9 cellular contexts compared by ENCODE assay signal in the genomic region with DNA sequence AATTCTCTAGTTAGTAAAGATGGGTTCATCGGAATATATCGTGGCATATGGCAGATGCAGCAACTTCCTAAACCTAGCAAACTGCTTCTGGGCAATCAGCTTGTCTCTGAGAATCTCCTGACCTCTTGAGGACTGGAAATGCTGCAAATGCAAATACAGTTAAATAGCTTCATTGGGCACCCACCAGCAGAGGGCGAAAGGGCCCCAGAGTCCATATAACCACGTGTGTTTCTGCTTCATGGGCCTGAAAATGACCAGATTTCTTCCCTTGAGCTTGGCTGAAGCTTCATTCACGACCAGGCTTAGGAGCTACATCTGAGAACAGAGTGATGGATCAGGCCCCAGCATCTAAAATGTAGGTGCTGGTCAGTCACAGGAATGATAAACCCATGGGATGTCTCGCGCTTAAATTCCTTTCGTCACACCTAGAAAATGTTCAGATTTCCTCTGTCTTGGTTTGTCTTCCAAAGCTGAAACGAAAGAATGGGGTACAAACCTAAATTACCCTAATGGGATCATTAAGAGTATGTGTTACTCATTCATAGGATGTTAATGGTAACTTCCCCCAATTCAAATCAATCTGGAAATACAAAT.
DNase-seq lines count a peak whose midpoint lies in the region; TF ChIP-seq lines count a peak whose summit lies in the region.
"Had no signal": no experiment of that assay in that cellular context is flagged by ENCODE, and none has a peak within 500 bp of the region (broad histone marks: within the 10 kb centered on the region; RNA-seq: fewer than 3 reads in every experiment).

No MANE protein-coding gene starts in this region.

- H3K4me1 Mint-ChIP-seq in glutamatergic neuron (ENCODE audit: low read depth, unreplicated experiment), result no peaks in the 10 kb centered on the region
- H3K4me1 Mint-ChIP-seq: CD4-positive, CD25-positive, alpha-beta regulatory T cell had no signal

- no peaks in the 10 kb centered on the region for H3K9me3 ChIP-seq in WERI-Rb-1 (ENCODE audit: severe bottlenecking)

- no peak overlapping the region for H3K4me3 Mint-ChIP-seq in glutamatergic neuron (ENCODE audit: unreplicated experiment)
- H3K4me3 Mint-ChIP-seq: CD4-positive, CD25-positive, alpha-beta regulatory T cell had no signal

- peaks cover 3% of the 10 kb centered on the region for H3K27me3 Mint-ChIP-seq in glutamatergic neuron (ENCODE audit: unreplicated experiment)
- H3K27me3 Mint-ChIP-seq: CD4-positive, CD25-positive, alpha-beta regulatory T cell had no signal

- peaks cover 4% of the 10 kb centered on the region for H3K9me3 Mint-ChIP-seq in glutamatergic neuron (ENCODE audit: unreplicated experiment)

- TF ChIP-seq POLR2A in NB4 (IDR thresholded peaks at IDR 0.05; ENCODE audit: extremely low read depth, insufficient read length), result no peak

- H3K36me3 ChIP-seq in WERI-Rb-1, result no peaks in the 10 kb centered on the region

- TF ChIP-seq CTCF in NB4 (IDR thresholded peaks at IDR 0.05; ENCODE audit: low read depth, low read length), result peak; percentile 69
- peak; percentile 86 for TF ChIP-seq CTCF in WERI-Rb-1 (IDR thresholded peaks at IDR 0.05; ENCODE audit: low read depth, low read length)
- peak; percentile 59 for TF ChIP-seq CTCF in glutamatergic neuron (IDR thresholded peaks at IDR 0.05; ENCODE audit: partially characterized antibody, unreplicated experiment)

- H3K27me3 ChIP-seq in WERI-Rb-1 (ENCODE audit: insufficient read depth, low read depth, severe bottlenecking), result no peaks in the 10 kb centered on the region

- no peak overlapping the region for H3K27ac Mint-ChIP-seq in glutamatergic neuron (ENCODE audit: unreplicated experiment)
- H3K27ac Mint-ChIP-seq: CD4-positive, CD25-positive, alpha-beta regulatory T cell had no signal

- H3K27ac ChIP-seq in WERI-Rb-1, result no peak overlapping the region

- DNase-seq in NCI-H524 (lab: John Stamatoyannopoulos, UW) (peak; percentile 36 to 61), NCI-H524 treated with DMSO at 0.1 percent for 48 hours (lab: John Stamatoyannopoulos, UW) (no peak), NB4 (ENCODE audit: low read depth) (peak; percentile 63), WERI-Rb-1 (peak; percentile 85), glutamatergic neuron (peak; percentile 53), GM19238 (ENCODE audit: insufficient read length, low spot score) (no peak), NCI-H226 (no peak)
- DNase-seq in stimulated activated CD4-positive, alpha-beta T cell treated with anti-CD3 and anti-CD28 coated beads, Interleukin-1b, Interleukin-23, amount 100 ng/mL, for 48 hours, result peak; percentile 22
- DNase-seq: CD4-positive, CD25-positive, alpha-beta regulatory T cell had no signal

- no peak overlapping the region for H3K4me3 ChIP-seq in NB4 (ENCODE audit: low read depth, low read length)
- no peak overlapping the region for H3K4me3 ChIP-seq in WERI-Rb-1 (ENCODE audit: low read depth, low read length)

- H3K36me3 Mint-ChIP-seq in glutamatergic neuron (ENCODE audit: unreplicated experiment), result peaks cover 10% of the 10 kb centered on the region
- H3K36me3 Mint-ChIP-seq: CD4-positive, CD25-positive, alpha-beta regulatory T cell had no signal

Comparison
In these comparisons a context has a peak if more than half of its experiments do, and no peak if none do; other contexts are left out.
1. DNase-seq: peak in NCI-H524 (2 of 2), NB4 (single experiment), WERI-Rb-1 (single experiment), glutamatergic neuron (single experiment) and stimulated activated CD4-positive, alpha-beta T cell treated with anti-CD3 and anti-CD28 coated beads, Interleukin-1b, Interleukin-23, amount 100 ng/mL, for 48 hours (single experiment); none in NCI-H524 treated with DMSO at 0.1 percent for 48 hours (single experiment), GM19238 (single experiment) and NCI-H226 (single experiment).
2. Peak in every context shown above with its lines, with median percentiles within 50 percentile points of each other: CTCF ChIP-seq.